Comparison of ENCODE assay signal across 15 cellular contexts in genomic region chr2:154637426-154637825, GRCh38.
A peak's percentile ranks its signal among the peaks of the same experiment; 100 is the strongest.
DNase-seq lines count a peak whose midpoint lies in the region; FAIRE-seq and TF ChIP-seq lines count a peak whose summit lies in the region.
"Had no signal": no experiment of that assay in that cellular context is flagged by ENCODE, and none has a peak within 500 bp of the region (broad histone marks: within the 10 kb centered on the region; RNA-seq: fewer than 3 reads in every experiment).

No MANE protein-coding gene starts in this region.

- no peak overlapping the region for H4K91ac ChIP-seq in H1 (replicated peaks; ENCODE audit: insufficient read length, low read length)

- no peaks in the 10 kb centered on the region for H3K27me3 ChIP-seq in OCI-LY1 (ENCODE audit: insufficient read depth, low read length)
- H3K27me3 ChIP-seq in H1 (replicated peaks in 1 of 4; ENCODE audit: control insufficient read depth in 3 of 4, extremely low read depth in 1 of 4, insufficient read depth in 3 of 4, low read length in 3 of 4), result no peaks in the 10 kb centered on the region
- no peaks in the 10 kb centered on the region for H3K27me3 ChIP-seq in tibial artery
- H3K27me3 ChIP-seq: BLaER1 treated with 17β-estradiol and CSF1 and Interleukin-3, amounts not matched to agents 10 nM and 100 nM had no signal

- H3K4ac ChIP-seq in H1 (replicated peaks; ENCODE audit: insufficient read length, low read depth, low read length), result no peak overlapping the region

- H3K27ac Mint-ChIP-seq in brain, result peak overlapping the region in 3 of 5 experiments; percentile 13 to 70 (median 54)
- H3K27ac Mint-ChIP-seq: CD4-positive, CD25-positive, alpha-beta regulatory T cell; HFFc6 had no signal

- no peaks in the 10 kb centered on the region for H3F3A ChIP-seq in OCI-LY1 (ENCODE audit: insufficient read depth, low read length)

- H2BK120ac ChIP-seq in H1 (replicated peaks; ENCODE audit: low read depth, low read length), result no peak overlapping the region

- H2AK5ac ChIP-seq in H1 (ENCODE audit: low read depth, low read length), result no peak overlapping the region

- CTCF ChIA-PET in H1 (lab: Charles Lee; ENCODE audit: partially characterized antibody), result interaction anchor here (1.0 to 1.4 kb wide), 2 partner anchors 14 to 36 kb away, joined by 3 to 6 read pairs; no protein-coding TSS in a partner anchor

- no peak overlapping the region for H2BK20ac ChIP-seq in H1 (ENCODE audit: low read length)

- H3K4me1 ChIP-seq in OCI-LY1 (ENCODE audit: insufficient read depth, low read length, severe bottlenecking), result peaks cover 55% of the 10 kb centered on the region
- H3K4me1 ChIP-seq in H1 (replicated peaks in 1 of 4; ENCODE audit: control insufficient read depth in 3 of 4, insufficient read depth in 4 of 4, low read length in 3 of 4), result peaks cover 0 to 3% (median 1%) of the 10 kb centered on the region in 4 experiments; a peak in 2 of 7 replicates
- peaks cover 0 to 74% (median 15%) of the 10 kb centered on the region in 4 donors for H3K4me1 ChIP-seq in tibial artery
- H3K4me1 ChIP-seq: BLaER1 treated with 17β-estradiol and CSF1 and Interleukin-3, amounts not matched to agents 10 nM and 100 nM had no signal

- no peak overlapping the region for H3K4me3 Mint-ChIP-seq in brain
- H3K4me3 Mint-ChIP-seq: CD4-positive, CD25-positive, alpha-beta regulatory T cell; HFFc6 had no signal

- H3K79me2 ChIP-seq in OCI-LY1 (ENCODE audit: insufficient read depth, low read length) (no peaks in the 10 kb centered on the region), H1 (ENCODE audit: control insufficient read depth in 1 of 2, insufficient read depth in 2 of 2, low read length in 2 of 2) (no peaks in the 10 kb centered on the region)

- H3K56ac ChIP-seq in H1 (replicated peaks; ENCODE audit: insufficient read length, low read depth, low read length), result no peak overlapping the region

- H3K27me3 Mint-ChIP-seq in brain, result no peaks in the 10 kb centered on the region
- H3K27me3 Mint-ChIP-seq: CD4-positive, CD25-positive, alpha-beta regulatory T cell had no signal

- intact Hi-C loops in tibial artery (cut with DNase I; ENCODE audit: low total_unique reads), result no loop called here

- H3K9me3 ChIP-seq in OCI-LY1 (ENCODE audit: low read length) (no peaks in the 10 kb centered on the region), H1 (ENCODE audit: insufficient read depth in 2 of 2, low read depth in 1 of 2, low read length in 1 of 2) (no peaks in the 10 kb centered on the region), tibial artery (no peaks in the 10 kb centered on the region)
- H3K9me3 ChIP-seq: BLaER1 treated with 17β-estradiol and CSF1 and Interleukin-3, amounts not matched to agents 10 nM and 100 nM had no signal

- TF ChIP-seq CTCF in OCI-LY1 (IDR thresholded peaks at IDR 0.05; ENCODE audit: low read length) (no peak), brain (conservative IDR thresholded peaks at IDR 0.05) (no peak), H1 (IDR thresholded peaks at IDR 0.05; ENCODE audit: control extremely low read depth in 1 of 3, insufficient read depth in 1 of 3, low read depth in 1 of 3, low read length in 3 of 3) (no peak), tibial artery (IDR thresholded peaks at IDR 0.05) (no peak), GM10266 (IDR thresholded peaks at IDR 0.05; ENCODE audit: control insufficient read depth, insufficient read depth, low read depth, missing control alignments) (no peak)

- H3K23ac ChIP-seq in H1 (ENCODE audit: insufficient read length), result no peak overlapping the region

- peak; percentile 13 for FAIRE-seq in H1 (lab: Jason Lieb, UNC)
- FAIRE-seq: GM12891 had no signal

- no peak for DNase-seq in H1 (ENCODE audit: low read depth in 1 of 2, low spot score in 2 of 2)
- DNase-seq in tibial artery, result no peak
- DNase-seq in medulla oblongata (ENCODE audit: extremely low spot score), result no peak
- no peak for DNase-seq in stimulated activated CD4-positive, alpha-beta T cell treated with anti-CD3 and anti-CD28 coated beads, Interleukin-4, amount 100 ng/mL, for 24 hours
- no peak for DNase-seq in GM10266 (ENCODE audit: extremely low spot score)
- DNase-seq: ACHN; CD4-positive, CD25-positive, alpha-beta regulatory T cell; DMS53; HCEC 1CT; HFFc6 had no signal

- H2BK15ac ChIP-seq in H1 (ENCODE audit: low read length), result no peak overlapping the region

- no peaks in the 10 kb centered on the region for H3K23me2 ChIP-seq in H1 (ENCODE audit: low read depth, low read length)

- no peaks in the 10 kb centered on the region for H3K79me1 ChIP-seq in H1 (ENCODE audit: low read depth, low read length)

- H3K4me1 Mint-ChIP-seq in brain, result peaks cover 7% of the 10 kb centered on the region
- H3K4me1 Mint-ChIP-seq: CD4-positive, CD25-positive, alpha-beta regulatory T cell had no signal

- no peak overlapping the region for H4K5ac ChIP-seq in H1 (ENCODE audit: insufficient read length, low read depth, low read length)

- H3K18ac ChIP-seq in H1 (ENCODE audit: extremely low read depth, low read length), result no peak overlapping the region

- H3K4me3 ChIP-seq in OCI-LY1 (ENCODE audit: low read depth, low read length, poor library complexity, severe bottlenecking) (no peak overlapping the region), H1 (ENCODE audit: extremely low read depth in 1 of 4, insufficient read depth in 2 of 4, low read depth in 3 of 4, low read length in 4 of 4) (no peak overlapping the region), tibial artery (no peak overlapping the region)
- H3K4me3 ChIP-seq: BLaER1 treated with 17β-estradiol and CSF1 and Interleukin-3, amounts not matched to agents 10 nM and 100 nM had no signal

- H3K9ac ChIP-seq in OCI-LY1 (ENCODE audit: low read length) (no peak overlapping the region), H1 (replicated peaks in 1 of 4; ENCODE audit: extremely low read depth in 1 of 4, low read depth in 3 of 4, low read length in 3 of 4) (no peak overlapping the region)
- H3K9ac ChIP-seq: BLaER1 treated with 17β-estradiol and CSF1 and Interleukin-3, amounts not matched to agents 10 nM and 100 nM had no signal

- no peak overlapping the region for H3K4me2 ChIP-seq in OCI-LY1 (ENCODE audit: low read length)
- no peak overlapping the region for H3K4me2 ChIP-seq in H1 (ENCODE audit: insufficient read depth in 1 of 2, low read depth in 2 of 2, low read length in 2 of 2)
- H3K4me2 ChIP-seq: BLaER1 treated with 17β-estradiol and CSF1 and Interleukin-3, amounts not matched to agents 10 nM and 100 nM had no signal

- POLR2A ChIA-PET in H1 (lab: Charles Lee; ENCODE audit: partially characterized antibody), result no interaction called here

- H2BK5ac ChIP-seq in H1 (ENCODE audit: low read depth, low read length), result no peak overlapping the region

- H3K36me3 Mint-ChIP-seq in brain, result no peaks in the 10 kb centered on the region
- H3K36me3 Mint-ChIP-seq: CD4-positive, CD25-positive, alpha-beta regulatory T cell had no signal

- H3K9me2 ChIP-seq in OCI-LY1 (ENCODE audit: low read depth, low read length), result no peaks in the 10 kb centered on the region

- no peak for TF ChIP-seq RAD21 in H1 (IDR thresholded peaks at IDR 0.05 in 1 of 2, conservative IDR thresholded peaks at IDR 0.05 in 1 of 2; ENCODE audit: low read depth in 2 of 2, low read length in 2 of 2)

- no peaks in the 10 kb centered on the region for H4K20me1 ChIP-seq in OCI-LY1 (ENCODE audit: insufficient read depth, low read length)
- H4K20me1 ChIP-seq in H1 (replicated peaks in 1 of 2; ENCODE audit: control insufficient read depth in 1 of 2, insufficient read depth in 2 of 2, low read length in 2 of 2), result no peaks in the 10 kb centered on the region
- H4K20me1 ChIP-seq: BLaER1 treated with 17β-estradiol and CSF1 and Interleukin-3, amounts not matched to agents 10 nM and 100 nM had no signal

- H4K8ac ChIP-seq in H1 (ENCODE audit: extremely low read depth, insufficient read depth, low read length), result no peak overlapping the region

- H3K36me3 ChIP-seq in OCI-LY1 (ENCODE audit: insufficient read depth, low read length), result no peaks in the 10 kb centered on the region
- no peaks in the 10 kb centered on the region for H3K36me3 ChIP-seq in H1 (ENCODE audit: control insufficient read depth in 2 of 4, insufficient read depth in 4 of 4, low read length in 3 of 4)
- no peaks in the 10 kb centered on the region for H3K36me3 ChIP-seq in tibial artery
- H3K36me3 ChIP-seq: BLaER1 treated with 17β-estradiol and CSF1 and Interleukin-3, amounts not matched to agents 10 nM and 100 nM had no signal

- H3K14ac ChIP-seq in H1 (ENCODE audit: insufficient read length), result no peak overlapping the region

- no peak overlapping the region for H2BK12ac ChIP-seq in H1 (ENCODE audit: low read depth, low read length)

- no peak for TF ChIP-seq POLR2A in H1 (IDR thresholded peaks at IDR 0.05; ENCODE audit: control extremely low read depth in 1 of 2, low read depth in 2 of 2, low read length in 2 of 2)

- TF ChIP-seq EP300 in H1 (IDR thresholded peaks at IDR 0.05; ENCODE audit: borderline replicate concordance in 1 of 2, low read depth in 2 of 2, low read length in 2 of 2), result no peak

- H3K9me3 Mint-ChIP-seq in brain, result no peaks in the 10 kb centered on the region

- H2AFZ ChIP-seq in OCI-LY1 (ENCODE audit: low read length), result no peak overlapping the region
- H2AFZ ChIP-seq in H1 (ENCODE audit: low read length), result no peak overlapping the region

- H3K27ac ChIP-seq in OCI-LY1 (ENCODE audit: low read depth, low read length, poor library complexity, severe bottlenecking) (peak overlapping the region; percentile 29), H1 (ENCODE audit: low read depth, low read length) (no peak overlapping the region), tibial artery (peak overlapping the region; percentile 15 to 47)
- H3K27ac ChIP-seq: BLaER1 treated with 17β-estradiol and CSF1 and Interleukin-3, amounts not matched to agents 10 nM and 100 nM; HL-60 had no signal

TF ChIP-seq in H1, 55 proteins besides CTCF, POLR2A, EP300 and RAD21:
- no peak for TF ChIP-seq CBX5 (IDR thresholded peaks at IDR 0.05; ENCODE audit: low read depth, low read length)
- no peak for TF ChIP-seq NANOG (IDR thresholded peaks at IDR 0.05; ENCODE audit: insufficient read depth, low read depth, low read length, poor library complexity, severe bottlenecking)
- TF ChIP-seq KDM1A (IDR thresholded peaks at IDR 0.05; ENCODE audit: borderline replicate concordance, low read length), result no peak
- TF ChIP-seq E2F6 (IDR thresholded peaks at IDR 0.05), result no peak
- no peak for TF ChIP-seq SRF (IDR thresholded peaks at IDR 0.05; ENCODE audit: low read depth, low read length)
- no peak for TF ChIP-seq JUN (IDR thresholded peaks at IDR 0.05; ENCODE audit: low read depth, low read length)
